In the genomic region with DNA sequence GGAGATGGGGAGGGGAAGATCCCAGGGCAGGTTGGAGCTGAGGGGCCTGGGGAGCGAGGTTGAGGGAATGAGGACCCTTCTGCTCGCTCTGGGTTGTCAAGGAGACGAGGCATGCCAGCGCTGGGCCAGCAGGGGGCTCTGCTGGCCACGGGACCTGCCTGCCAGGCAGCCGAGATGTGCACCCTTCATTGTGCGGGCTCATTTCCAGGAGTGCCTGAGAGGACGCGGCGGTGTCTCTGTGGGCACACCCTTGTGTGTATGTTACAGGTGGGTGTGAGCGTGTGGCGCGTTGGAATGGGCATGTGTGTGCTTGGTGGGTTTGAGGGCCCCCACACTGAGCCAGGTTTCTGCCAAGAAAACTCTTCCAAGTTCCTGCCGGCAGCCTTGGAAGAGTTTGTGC, we compare ENCODE assay signal across 9 cellular contexts. TPM values are rescaled to one million over a fixed set of nuclear protein-coding genes. Genes with fewer than 3 reads are reported as not detected.
DNase-seq lines count a peak whose midpoint lies in the region; ATAC-seq and TF ChIP-seq lines count a peak whose summit lies in the region.
"Had no signal": no experiment of that assay in that cellular context is flagged by ENCODE, and none has a peak within 500 bp of the region (broad histone marks: within the 10 kb centered on the region; RNA-seq: fewer than 3 reads in every experiment).

No MANE protein-coding gene starts in this region.

- no peak overlapping the region for H3K4me3 Mint-ChIP-seq in activated CD4-positive, alpha-beta T cell treated with anti-CD3 and anti-CD28 coated beads, Interleukin-2, amount 10 ng/mL, durations not matched to agents 7 days and 5 days

- peak; percentile 97 for TF ChIP-seq CTCF in AG09309 (IDR thresholded peaks at IDR 0.05; ENCODE audit: control insufficient read depth, insufficient read depth, low read depth, low read length, missing control alignments)
- TF ChIP-seq CTCF in GM20000 (IDR thresholded peaks at IDR 0.05; ENCODE audit: extremely low read depth, missing control alignments) = peak; percentile 65

- H3K4me1 Mint-ChIP-seq in activated CD4-positive, alpha-beta T cell treated with anti-CD3 and anti-CD28 coated beads, Interleukin-2, amount 10 ng/mL, durations not matched to agents 7 days and 5 days = peaks cover 5% of the 10 kb centered on the region

- no peak overlapping the region for H3K4me3 ChIP-seq in AG09309 (ENCODE audit: control insufficient read depth, low read depth, low read length)
- H3K4me3 ChIP-seq: skin epidermis had no signal

- H3K27me3 Mint-ChIP-seq in activated CD4-positive, alpha-beta T cell treated with anti-CD3 and anti-CD28 coated beads, Interleukin-2, amount 10 ng/mL, durations not matched to agents 7 days and 5 days = peaks cover 6% of the 10 kb centered on the region

- no peaks in the 10 kb centered on the region for H3K9me3 Mint-ChIP-seq in activated CD4-positive, alpha-beta T cell treated with anti-CD3 and anti-CD28 coated beads, Interleukin-2, amount 10 ng/mL, durations not matched to agents 7 days and 5 days

- POLR2A ChIA-PET in activated CD4-positive, alpha-beta T cell treated with anti-CD3 and anti-CD28 coated beads, Interleukin-2, amount 10 ng/mL, durations not matched to agents 7 days and 5 days (lab: Charles Lee) = no interaction called here

- no peak overlapping the region for H3K27ac Mint-ChIP-seq in activated CD4-positive, alpha-beta T cell treated with anti-CD3 and anti-CD28 coated beads, Interleukin-2, amount 10 ng/mL, durations not matched to agents 7 days and 5 days

- no peak for ATAC-seq in HG03432 (IDR thresholded peaks at IDR 0.05; ENCODE audit: unreplicated experiment)

- CTCF ChIA-PET in activated CD4-positive, alpha-beta T cell treated with anti-CD3 and anti-CD28 coated beads, Interleukin-2, amount 10 ng/mL, durations not matched to agents 7 days and 5 days (lab: Charles Lee) = no interaction called here

- H3K36me3 Mint-ChIP-seq in activated CD4-positive, alpha-beta T cell treated with anti-CD3 and anti-CD28 coated beads, Interleukin-2, amount 10 ng/mL, durations not matched to agents 7 days and 5 days (ENCODE audit: low read depth) = no peaks in the 10 kb centered on the region

- no peak for DNase-seq in AG09309 (ENCODE audit: low read depth)
- peak; percentile 80 for DNase-seq in GM20000 (ENCODE audit: low spot score)
- DNase-seq in NCI-H2227 treated with DMSO at 0.1 percent for 48 hours (lab: John Stamatoyannopoulos, UW) = peak; percentile 66
- DNase-seq in activated CD4-positive, alpha-beta T cell treated with anti-CD3 and anti-CD28 coated beads, Interleukin-2, amount 10 ng/mL, durations not matched to agents 7 days and 5 days = peak; percentile 51
- peak; percentile 40 for DNase-seq in dedifferentiated amniotic fluid mesenchymal stem cell (ENCODE audit: extremely low spot score)
- peak; percentile 87 for DNase-seq in medulla oblongata (ENCODE audit: extremely low spot score)
- DNase-seq in stimulated activated CD8-positive, alpha-beta memory T cell treated with anti-CD3 and anti-CD28 coated beads, Interleukin-15, amount 100 ng/mL, for 48 hours (ENCODE audit: low read depth in 2 of 2) = peak; percentile 45 to 48

RNA-seq across cellular contexts. Expression of a gene that starts 15.9 kb away (rescaled TPM):
- total RNA-seq in activated CD4-positive, alpha-beta T cell treated with anti-CD3 and anti-CD28 coated beads, Interleukin-2, amount 10 ng/mL, durations not matched to agents 7 days and 5 days = under 1 TPM; 0.17 to 0.23 TPM
